24 cellular contexts compared by ENCODE assay signal in the genomic region with DNA sequence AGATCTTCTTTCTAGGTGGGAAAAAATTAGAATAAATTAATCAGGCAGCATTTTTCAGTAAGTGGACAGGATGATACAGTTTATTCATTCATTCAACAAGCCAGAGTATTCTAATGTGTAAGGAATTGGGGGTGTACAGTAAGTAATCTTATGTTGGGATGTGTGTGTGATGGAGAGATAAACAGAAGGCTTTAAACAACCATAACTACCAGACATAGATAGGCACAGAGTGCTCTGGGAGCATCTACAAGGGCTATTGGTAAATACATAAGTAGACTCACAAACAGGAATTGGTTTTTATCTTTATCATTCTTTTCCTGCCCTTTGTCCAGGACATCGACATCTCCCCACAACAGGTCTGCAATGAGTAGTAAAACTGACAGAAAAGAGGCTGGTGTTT. TPM values are rescaled to one million over a fixed set of nuclear protein-coding genes. Genes with fewer than 3 reads are reported as not detected.
DNase-seq lines count a peak whose midpoint lies in the region; ATAC-seq lines count a peak whose summit lies in the region.
"Had no signal": no experiment of that assay in that cellular context is flagged by ENCODE, and none has a peak within 500 bp of the region (broad histone marks: within the 10 kb centered on the region; RNA-seq: fewer than 3 reads in every experiment).

No MANE protein-coding gene starts in this region.

- no peak for DNase-seq in activated T-cell treated with anti-CD3 and anti-CD28 coated beads, Interleukin-2, amount 50 U/mL, for 4 hours
- no peak for DNase-seq in activated T-cell treated with anti-CD3 and anti-CD28 coated beads, Interleukin-2, amount 50 U/mL, for 48 hours
- DNase-seq in T-helper 17 cell (no peak), NCI-H226 (no peak), NCI-H2171 (lab: John Stamatoyannopoulos, UW) (no peak)
- DNase-seq in activated naive CD8-positive, alpha-beta T cell treated with anti-CD3 and anti-CD28 coated beads, Interleukin-2, amount 50 U/mL, for 24 hours: no peak
- no peak for DNase-seq in stimulated activated effector memory CD8-positive, alpha-beta T cell treated with anti-CD3 and anti-CD28 coated beads, Interleukin-12 subunit alpha, Interleukin-12 subunit beta, amount 100 ng/mL, for 72 hours (ENCODE audit: low spot score in 2 of 2)
- DNase-seq: amniotic stem cell, C1 segment of cervical spinal cord, DMS 273 treated with DMSO at 0.1 percent for 48 hours, esophagus squamous epithelium, left lung, naive B cell, NCI-H1694, NCI-H2171 treated with DMSO at 0.1 percent for 48 hours, NCI-H526, Peyer's patch, SIG-M5, SW 1271, testis had no signal

- H3K4me1 Mint-ChIP-seq in activated T-cell treated with anti-CD3 and anti-CD28 coated beads, Interleukin-2, amount 50 U/mL, for 4 hours (ENCODE audit: low read depth): peaks cover 22% of the 10 kb centered on the region
- peaks cover 11% of the 10 kb centered on the region for H3K4me1 Mint-ChIP-seq in T-helper 17 cell
- H3K4me1 Mint-ChIP-seq in activated naive CD8-positive, alpha-beta T cell treated with anti-CD3 and anti-CD28 coated beads, Interleukin-2, amount 50 U/mL, for 24 hours: peaks cover 69% of the 10 kb centered on the region
- H3K4me1 Mint-ChIP-seq in stimulated activated effector memory CD8-positive, alpha-beta T cell treated with anti-CD3 and anti-CD28 coated beads, Interleukin-12 subunit alpha, Interleukin-12 subunit beta, amount 100 ng/mL, for 72 hours: peaks cover 12% of the 10 kb centered on the region

- H3K36me3 Mint-ChIP-seq in activated T-cell treated with anti-CD3 and anti-CD28 coated beads, Interleukin-2, amount 50 U/mL, for 4 hours (ENCODE audit: insufficient read depth): no peaks in the 10 kb centered on the region
- H3K36me3 Mint-ChIP-seq in T-helper 17 cell (ENCODE audit: low read depth): peaks cover 6% of the 10 kb centered on the region
- no peaks in the 10 kb centered on the region for H3K36me3 Mint-ChIP-seq in activated naive CD8-positive, alpha-beta T cell treated with anti-CD3 and anti-CD28 coated beads, Interleukin-2, amount 50 U/mL, for 24 hours (ENCODE audit: low read depth)
- H3K36me3 Mint-ChIP-seq in stimulated activated effector memory CD8-positive, alpha-beta T cell treated with anti-CD3 and anti-CD28 coated beads, Interleukin-12 subunit alpha, Interleukin-12 subunit beta, amount 100 ng/mL, for 72 hours: no peaks in the 10 kb centered on the region
- H3K36me3 Mint-ChIP-seq: naive B cell had no signal

- H3K9me3 ChIP-seq in T-helper 17 cell (ENCODE audit: control insufficient read depth, low read length, poor library complexity, severe bottlenecking): no peaks in the 10 kb centered on the region
- H3K9me3 ChIP-seq: breast epithelium, esophagus squamous epithelium, left lung, Peyer's patch, testis, vagina had no signal

- no peaks in the 10 kb centered on the region for H3K9me3 Mint-ChIP-seq in activated T-cell treated with anti-CD3 and anti-CD28 coated beads, Interleukin-2, amount 50 U/mL, for 4 hours
- H3K9me3 Mint-ChIP-seq in activated naive CD8-positive, alpha-beta T cell treated with anti-CD3 and anti-CD28 coated beads, Interleukin-2, amount 50 U/mL, for 24 hours: peaks cover 4% of the 10 kb centered on the region
- H3K9me3 Mint-ChIP-seq in stimulated activated effector memory CD8-positive, alpha-beta T cell treated with anti-CD3 and anti-CD28 coated beads, Interleukin-12 subunit alpha, Interleukin-12 subunit beta, amount 100 ng/mL, for 72 hours: no peaks in the 10 kb centered on the region
- H3K9me3 Mint-ChIP-seq: naive B cell had no signal

- H3K27me3 Mint-ChIP-seq in activated T-cell treated with anti-CD3 and anti-CD28 coated beads, Interleukin-2, amount 50 U/mL, for 4 hours (ENCODE audit: low read depth): no peaks in the 10 kb centered on the region
- H3K27me3 Mint-ChIP-seq in T-helper 17 cell: no peaks in the 10 kb centered on the region
- H3K27me3 Mint-ChIP-seq in activated naive CD8-positive, alpha-beta T cell treated with anti-CD3 and anti-CD28 coated beads, Interleukin-2, amount 50 U/mL, for 24 hours: peaks cover 3% of the 10 kb centered on the region

- peak overlapping the region; percentile 52 for H3K4me3 Mint-ChIP-seq in activated T-cell treated with anti-CD3 and anti-CD28 coated beads, Interleukin-2, amount 50 U/mL, for 4 hours
- H3K4me3 Mint-ChIP-seq in T-helper 17 cell: peak overlapping the region; percentile 80
- peak overlapping the region; percentile 61 for H3K4me3 Mint-ChIP-seq in activated naive CD8-positive, alpha-beta T cell treated with anti-CD3 and anti-CD28 coated beads, Interleukin-2, amount 50 U/mL, for 24 hours
- peak overlapping the region; percentile 6 for H3K4me3 Mint-ChIP-seq in stimulated activated effector memory CD8-positive, alpha-beta T cell treated with anti-CD3 and anti-CD28 coated beads, Interleukin-12 subunit alpha, Interleukin-12 subunit beta, amount 100 ng/mL, for 72 hours
- H3K4me3 Mint-ChIP-seq: naive B cell had no signal

- ATAC-seq in activated T-cell treated with anti-CD3 and anti-CD28 coated beads, Interleukin-2, amount 50 U/mL, for 4 hours: no peak
- no peak for ATAC-seq in T-helper 17 cell
- ATAC-seq in activated naive CD8-positive, alpha-beta T cell treated with anti-CD3 and anti-CD28 coated beads, Interleukin-2, amount 50 U/mL, for 24 hours: no peak
- no peak for ATAC-seq in stimulated activated effector memory CD8-positive, alpha-beta T cell treated with anti-CD3 and anti-CD28 coated beads, Interleukin-12 subunit alpha, Interleukin-12 subunit beta, amount 100 ng/mL, for 72 hours
- ATAC-seq in HG03097 (IDR thresholded peaks at IDR 0.05; ENCODE audit: low FRiP score, unreplicated experiment): no peak
- ATAC-seq: HepG2, left lung had no signal

- peak overlapping the region; percentile 79 for H3K27ac Mint-ChIP-seq in T-helper 17 cell
- H3K27ac Mint-ChIP-seq in activated naive CD8-positive, alpha-beta T cell treated with anti-CD3 and anti-CD28 coated beads, Interleukin-2, amount 50 U/mL, for 24 hours: peak overlapping the region; percentile 75
- no peak overlapping the region for H3K27ac Mint-ChIP-seq in stimulated activated effector memory CD8-positive, alpha-beta T cell treated with anti-CD3 and anti-CD28 coated beads, Interleukin-12 subunit alpha, Interleukin-12 subunit beta, amount 100 ng/mL, for 72 hours

RNA-seq across cellular contexts. Expression of a gene that starts 28.9 kb away (rescaled TPM):
- total RNA-seq in activated T-cell treated with anti-CD3 and anti-CD28 coated beads, Interleukin-2, amount 50 U/mL, for 4 hours: 10 to 100 TPM; 24.1 to 66.6 (median 34.1) TPM
- total RNA-seq in T-helper 17 cell: 1 to 10 TPM; 1.6 to 2.1 TPM
- total RNA-seq: HepG2 had no signal

Comparison
In these comparisons a context has a peak if more than half of its experiments do, and no peak if none do; other contexts are left out.
1. H3K4me3 Mint-ChIP-seq: peak in every context shown above with its lines; median percentile 80 in T-helper 17 cell; 61 in activated naive CD8-positive, alpha-beta T cell treated with anti-CD3 and anti-CD28 coated beads, Interleukin-2, amount 50 U/mL, for 24 hours; 52 in activated T-cell treated with anti-CD3 and anti-CD28 coated beads, Interleukin-2, amount 50 U/mL, for 4 hours; 6 in stimulated activated effector memory CD8-positive, alpha-beta T cell treated with anti-CD3 and anti-CD28 coated beads, Interleukin-12 subunit alpha, Interleukin-12 subunit beta, amount 100 ng/mL, for 72 hours.
2. RNA of a gene that starts 28.9 kb away (total RNA-seq): 24.1 to 66.6 TPM in activated T-cell treated with anti-CD3 and anti-CD28 coated beads, Interleukin-2, amount 50 U/mL, for 4 hours; 1.6 to 2.1 TPM in T-helper 17 cell; every median in the first group is over 4 times any median in the second.